ENCODE assay signal across 1 cellular context in genomic region chr15:99475754-99476412, GRCh38.
TF ChIP-seq lines count a peak whose summit lies in the region.

No MANE protein-coding gene starts in this region.

TF ChIP-seq in SK-N-SH, 30 proteins besides CTCF, POLR2A, EP300 and RAD21 (continued from another document):
- no peak for TF ChIP-seq ZBTB33 (IDR thresholded peaks at IDR 0.05; ENCODE audit: borderline replicate concordance, low read depth)
- TF ChIP-seq SMC3 (IDR thresholded peaks at IDR 0.05; ENCODE audit: low read depth, low read length), result no peak
- TF ChIP-seq USF2 (IDR thresholded peaks at IDR 0.05; ENCODE audit: borderline replicate concordance, low read depth, low read length), result no peak
- TF ChIP-seq, protein P1, sequence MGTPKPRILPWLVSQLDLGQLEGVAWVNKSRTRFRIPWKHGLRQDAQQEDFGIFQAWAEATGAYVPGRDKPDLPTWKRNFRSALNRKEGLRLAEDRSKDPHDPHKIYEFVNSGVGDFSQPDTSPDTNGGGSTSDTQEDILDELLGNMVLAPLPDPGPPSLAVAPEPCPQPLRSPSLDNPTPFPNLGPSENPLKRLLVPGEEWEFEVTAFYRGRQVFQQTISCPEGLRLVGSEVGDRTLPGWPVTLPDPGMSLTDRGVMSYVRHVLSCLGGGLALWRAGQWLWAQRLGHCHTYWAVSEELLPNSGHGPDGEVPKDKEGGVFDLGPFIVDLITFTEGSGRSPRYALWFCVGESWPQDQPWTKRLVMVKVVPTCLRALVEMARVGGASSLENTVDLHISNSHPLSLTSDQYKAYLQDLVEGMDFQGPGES (IDR thresholded peaks at IDR 0.05; ENCODE audit: low read depth, low read length), result no peak
- no peak for TF ChIP-seq SIN3A (IDR thresholded peaks at IDR 0.05; ENCODE audit: borderline replicate concordance, low read depth, low read length)
- TF ChIP-seq POLR2AphosphoS5 (IDR thresholded peaks at IDR 0.05; ENCODE audit: low read depth, low read length), result no peak
- TF ChIP-seq TEAD4 (IDR thresholded peaks at IDR 0.05; ENCODE audit: borderline replicate concordance, insufficient read depth), result no peak
- no peak for TF ChIP-seq YY1 (IDR thresholded peaks at IDR 0.05; ENCODE audit: low read depth)
- TF ChIP-seq MEF2A (IDR thresholded peaks at IDR 0.05; ENCODE audit: borderline replicate concordance, low read depth), result no peak
- TF ChIP-seq REST (IDR thresholded peaks at IDR 0.05; ENCODE audit: low read depth, low read length), result no peak
- no peak for TF ChIP-seq FOXM1 (IDR thresholded peaks at IDR 0.05; ENCODE audit: low read depth)
- no peak for TF ChIP-seq TAF1 (IDR thresholded peaks at IDR 0.05; ENCODE audit: borderline replicate concordance, low read depth, low read length)
- TF ChIP-seq JUND (IDR thresholded peaks at IDR 0.05), result no peak
